ENCODE assay signal across 8 cellular contexts in the genomic region with DNA sequence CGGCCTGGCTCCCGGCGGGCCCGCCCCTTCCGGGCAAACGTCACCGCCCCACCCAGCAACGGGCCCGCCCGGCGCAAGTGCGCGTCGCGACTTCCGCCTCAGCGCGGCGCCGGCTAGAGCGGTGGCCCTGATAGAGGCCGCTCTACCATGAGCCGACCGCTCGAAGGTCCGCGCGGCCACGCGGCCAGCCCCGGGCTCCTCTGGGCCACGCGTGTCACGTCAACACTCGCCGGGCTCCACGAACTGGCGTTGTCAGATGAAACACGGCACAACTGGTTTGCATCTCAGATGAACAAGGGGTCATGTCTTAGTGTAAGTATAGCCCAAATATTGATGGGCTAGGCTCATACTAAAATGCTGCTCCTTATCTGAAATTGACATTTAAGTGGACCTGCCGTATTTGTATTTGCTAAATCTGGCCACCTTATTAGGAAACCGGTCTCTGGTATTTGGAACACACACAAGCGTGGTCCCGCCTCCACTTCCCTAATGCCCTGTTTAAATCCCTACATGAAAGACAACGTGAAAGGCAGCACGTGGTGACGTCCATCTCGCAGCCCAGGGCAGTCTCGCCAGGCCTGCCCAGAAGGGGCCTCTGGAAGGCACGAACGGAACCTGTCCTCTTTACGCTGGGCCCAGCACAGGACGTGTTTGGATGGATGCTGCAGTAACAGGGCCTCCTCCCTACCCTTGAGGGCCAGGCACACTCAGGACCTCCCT. TPM values are rescaled to one million over a fixed set of nuclear protein-coding genes. Genes with fewer than 3 reads are reported as not detected.
DNase-seq lines count a peak whose midpoint lies in the region; ATAC-seq and TF ChIP-seq lines count a peak whose summit lies in the region.

A gene (minus strand): TSS at position 31 of the 720 bp plus-strand sequence.

- H3K9ac ChIP-seq in colonic mucosa (ENCODE audit: low read depth in 2 of 2, low read length in 2 of 2), result peak within 1 kb of the TSS; percentile 98

- peak; percentile 75 for ATAC-seq in HG03066 (IDR thresholded peaks at IDR 0.05; ENCODE audit: low read depth, unreplicated experiment)
- peak; percentile 93 for ATAC-seq in activated CD4-positive, alpha-beta T cell treated with anti-CD3 and anti-CD28 coated beads for 36 hours

- H3K27ac Mint-ChIP-seq in activated CD4-positive, alpha-beta T cell treated with anti-CD3 and anti-CD28 coated beads for 36 hours, result peak within 1 kb of the TSS; percentile 90

- peaks cover 20% of the 10 kb centered on the region for H3K4me1 ChIP-seq in colonic mucosa

- no peaks in the 10 kb centered on the region for H3K27me3 ChIP-seq in colonic mucosa

- peak; percentile 63 for DNase-seq in SIG-M5 treated with dmso at 0.1 percent for 504 hours (lab: John Stamatoyannopoulos, UW; ENCODE audit: unreplicated experiment)
- no peak for DNase-seq in SIG-M5 (lab: John Stamatoyannopoulos, UW)
- peak; percentile 89 for DNase-seq in NCI-H345 (lab: John Stamatoyannopoulos, UW)
- DNase-seq in activated CD4-positive, alpha-beta T cell treated with anti-CD3 and anti-CD28 coated beads for 36 hours, result peak; percentile 90
- DNase-seq in colonic mucosa, result peak; percentile 79
- DNase-seq in left kidney (ENCODE audit: low read depth, low spot score), result peak; percentile 95
- DNase-seq in stimulated activated CD4-positive, alpha-beta T cell treated with anti-CD3 and anti-CD28 coated beads, Interleukin-1b, Interleukin-23, amount 100 ng/mL, for 4 hours (ENCODE audit: low read depth in 2 of 2), result peak; percentile 67 to 79

- peaks cover 26% of the 10 kb centered on the region for H3K36me3 Mint-ChIP-seq in activated CD4-positive, alpha-beta T cell treated with anti-CD3 and anti-CD28 coated beads for 36 hours (ENCODE audit: low read depth)

- POLR2A ChIA-PET in activated CD4-positive, alpha-beta T cell treated with anti-CD3 and anti-CD28 coated beads for 36 hours (lab: Charles Lee), result interaction anchor here (0.7 kb wide), 1 partner anchor 136 kb away, joined by 3 read pairs; no protein-coding TSS in a partner anchor

- H3K9me3 Mint-ChIP-seq in activated CD4-positive, alpha-beta T cell treated with anti-CD3 and anti-CD28 coated beads for 36 hours (ENCODE audit: low read depth), result no peaks in the 10 kb centered on the region

- TF ChIP-seq CTCF in colonic mucosa (IDR thresholded peaks at IDR 0.05), result no peak

- peak within 1 kb of the TSS; percentile 95 for H3K4me3 Mint-ChIP-seq in activated CD4-positive, alpha-beta T cell treated with anti-CD3 and anti-CD28 coated beads for 36 hours

- peak within 1 kb of the TSS; percentile 95 for H3K4me3 ChIP-seq in colonic mucosa

- H3K36me3 ChIP-seq in colonic mucosa, result no peaks in the 10 kb centered on the region

- H3K4me1 Mint-ChIP-seq in activated CD4-positive, alpha-beta T cell treated with anti-CD3 and anti-CD28 coated beads for 36 hours, result peaks cover 35% of the 10 kb centered on the region

- H3K27me3 Mint-ChIP-seq in activated CD4-positive, alpha-beta T cell treated with anti-CD3 and anti-CD28 coated beads for 36 hours, result no peaks in the 10 kb centered on the region

- no peaks in the 10 kb centered on the region for H3K9me3 ChIP-seq in colonic mucosa

- H3K27ac ChIP-seq in colonic mucosa, result peak within 1 kb of the TSS; percentile 88

- intact Hi-C loops in activated CD4-positive, alpha-beta T cell treated with anti-CD3 and anti-CD28 coated beads for 36 hours (cut with DNase I, micrococcal nuclease), result loop anchor here (1.0 to 10.0 kb wide), 13 partner anchors 13 to 325 kb away; a partner anchor contains a TSS
- intact Hi-C loops in colonic mucosa (cut with DNase I), result no loop called here

- CTCF ChIA-PET in activated CD4-positive, alpha-beta T cell treated with anti-CD3 and anti-CD28 coated beads for 36 hours (lab: Charles Lee), result no interaction called here

RNA-seq across cellular contexts. Expression of the gene that starts here (rescaled TPM):
- total RNA-seq in activated CD4-positive, alpha-beta T cell treated with anti-CD3 and anti-CD28 coated beads for 36 hours, result 10 to 100 TPM; 64.6 to 69.8 TPM
- 10 to 100 TPM; 45.4 to 64.3 TPM for total RNA-seq in colonic mucosa
